Comparison of ENCODE assay signal across 28 cellular contexts in genomic region chr12:128109636-128110035, GRCh38.
"Had no signal": no experiment of that assay in that cellular context is flagged by ENCODE, and none has a peak within 500 bp of the region (broad histone marks: within the 10 kb centered on the region; RNA-seq: fewer than 3 reads in every experiment).

No MANE protein-coding gene starts in this region.

- H3K4me3 Mint-ChIP-seq: stimulated activated effector memory CD8-positive, alpha-beta T cell treated with anti-CD3 and anti-CD28 coated beads, Interleukin-12 subunit alpha, Interleukin-12 subunit beta, amount 100 ng/mL, for 72 hours; stimulated activated memory B cell treated with anti-CD40 and anti-IgM and Interleukin-4, amounts not matched to agents 10 μg/mL and 1 μg/mL and 100 μg/mL, for 72 hours; stimulated activated naive B cell treated with anti-CD40 and anti-IgM and Interleukin-4, amounts not matched to agents 10 μg/mL and 1 μg/mL and 100 μg/mL, for 72 hours; stimulated activated naive CD8-positive, alpha-beta T cell treated with anti-CD3 and anti-CD28 coated beads, Interleukin-15, amount 100 ng/mL, for 72 hours; stimulated activated naive CD8-positive, alpha-beta T cell treated with anti-CD3 and anti-CD28 coated beads, Interleukin-15, Interleukin-2, amounts not matched to agents 100 ng/mL and 50 ng/mL, for 24 hours; type B pancreatic cell had no signal

- H3K27me3 Mint-ChIP-seq: stimulated activated memory B cell treated with anti-CD40 and anti-IgM and Interleukin-4, amounts not matched to agents 10 μg/mL and 1 μg/mL and 100 μg/mL, for 72 hours; stimulated activated naive B cell treated with anti-CD40 and anti-IgM and Interleukin-4, amounts not matched to agents 10 μg/mL and 1 μg/mL and 100 μg/mL, for 72 hours; stimulated activated naive CD8-positive, alpha-beta T cell treated with anti-CD3 and anti-CD28 coated beads, Interleukin-15, amount 100 ng/mL, for 72 hours; stimulated activated naive CD8-positive, alpha-beta T cell treated with anti-CD3 and anti-CD28 coated beads, Interleukin-15, Interleukin-2, amounts not matched to agents 100 ng/mL and 50 ng/mL, for 24 hours had no signal

- ATAC-seq: stimulated activated effector memory CD8-positive, alpha-beta T cell treated with anti-CD3 and anti-CD28 coated beads, Interleukin-12 subunit alpha, Interleukin-12 subunit beta, amount 100 ng/mL, for 72 hours; stimulated activated memory B cell treated with anti-CD40 and anti-IgM and Interleukin-4, amounts not matched to agents 10 μg/mL and 1 μg/mL and 100 μg/mL, for 72 hours; stimulated activated naive B cell treated with anti-CD40 and anti-IgM and Interleukin-4, amounts not matched to agents 10 μg/mL and 1 μg/mL and 100 μg/mL, for 72 hours; stimulated activated naive CD8-positive, alpha-beta T cell treated with anti-CD3 and anti-CD28 coated beads, Interleukin-15, amount 100 ng/mL, for 72 hours; stimulated activated naive CD8-positive, alpha-beta T cell treated with anti-CD3 and anti-CD28 coated beads, Interleukin-15, Interleukin-2, amounts not matched to agents 100 U/mL and 50 U/mL, for 24 hours; upper lobe of right lung had no signal

- H3K4me1 Mint-ChIP-seq: stimulated activated effector memory CD8-positive, alpha-beta T cell treated with anti-CD3 and anti-CD28 coated beads, Interleukin-12 subunit alpha, Interleukin-12 subunit beta, amount 100 ng/mL, for 72 hours; stimulated activated memory B cell treated with anti-CD40 and anti-IgM and Interleukin-4, amounts not matched to agents 10 μg/mL and 1 μg/mL and 100 μg/mL, for 72 hours; stimulated activated naive B cell treated with anti-CD40 and anti-IgM and Interleukin-4, amounts not matched to agents 10 μg/mL and 1 μg/mL and 100 μg/mL, for 72 hours; stimulated activated naive CD8-positive, alpha-beta T cell treated with anti-CD3 and anti-CD28 coated beads, Interleukin-15, amount 100 ng/mL, for 72 hours had no signal

- H3K9me3 ChIP-seq: suprapubic skin, testis, thoracic aorta, thyroid gland, tibial artery, transverse colon, upper lobe of left lung, upper lobe of right lung, uterus, vagina had no signal

- H3K4me1 ChIP-seq: stomach, suprapubic skin, testis, thyroid gland, tibial artery, tibial nerve, transverse colon, upper lobe of left lung, upper lobe of right lung, uterus, vagina had no signal

- H3K27ac Mint-ChIP-seq: stimulated activated effector memory CD8-positive, alpha-beta T cell treated with anti-CD3 and anti-CD28 coated beads, Interleukin-12 subunit alpha, Interleukin-12 subunit beta, amount 100 ng/mL, for 72 hours; stimulated activated memory B cell treated with anti-CD40 and anti-IgM and Interleukin-4, amounts not matched to agents 10 μg/mL and 1 μg/mL and 100 μg/mL, for 72 hours; stimulated activated naive B cell treated with anti-CD40 and anti-IgM and Interleukin-4, amounts not matched to agents 10 μg/mL and 1 μg/mL and 100 μg/mL, for 72 hours; stimulated activated naive CD8-positive, alpha-beta T cell treated with anti-CD3 and anti-CD28 coated beads, Interleukin-15, amount 100 ng/mL, for 72 hours; stimulated activated naive CD8-positive, alpha-beta T cell treated with anti-CD3 and anti-CD28 coated beads, Interleukin-15, Interleukin-2, amounts not matched to agents 100 ng/mL and 50 ng/mL, for 24 hours; type B pancreatic cell had no signal

- H3K36me3 ChIP-seq: stomach, suprapubic skin, thoracic aorta, thyroid gland, tibial artery, tibial nerve, transverse colon, upper lobe of left lung, upper lobe of right lung, uterus, vagina had no signal

- H3K27me3 ChIP-seq: suprapubic skin, testis, thyroid gland, tibial nerve, transverse colon, upper lobe of left lung, upper lobe of right lung, uterus, vagina had no signal

- H3K27ac ChIP-seq: stomach, suprapubic skin, testis, thoracic aorta, thyroid gland, tibial artery, tibial nerve, transverse colon, upper lobe of left lung, upper lobe of right lung, uterus, vagina had no signal

- H3K9me3 Mint-ChIP-seq: type B pancreatic cell had no signal

- H3K36me3 Mint-ChIP-seq: stimulated activated effector memory CD8-positive, alpha-beta T cell treated with anti-CD3 and anti-CD28 coated beads, Interleukin-12 subunit alpha, Interleukin-12 subunit beta, amount 100 ng/mL, for 72 hours; stimulated activated memory B cell treated with anti-CD40 and anti-IgM and Interleukin-4, amounts not matched to agents 10 μg/mL and 1 μg/mL and 100 μg/mL, for 72 hours; stimulated activated naive B cell treated with anti-CD40 and anti-IgM and Interleukin-4, amounts not matched to agents 10 μg/mL and 1 μg/mL and 100 μg/mL, for 72 hours; type B pancreatic cell had no signal

- DNase-seq: stimulated activated CD4-positive, alpha-beta T cell treated with anti-CD3 and anti-CD28 coated beads, Interleukin-2, amount 100 ng/mL, for 48 hours; stimulated activated CD4-positive, alpha-beta T cell treated with anti-CD3 and anti-CD28 coated beads, Interleukin-4, amount 100 ng/mL, for 1 hour; stimulated activated CD4-positive, alpha-beta T cell treated with anti-CD3 and anti-CD28 coated beads, Interleukin-4, amount 100 ng/mL, for 24 hours; stimulated activated CD4-positive, alpha-beta T cell treated with anti-CD3 and anti-CD28 coated beads, Interleukin-4, amount 100 ng/mL, for 4 hours; stimulated activated CD8-positive, alpha-beta memory T cell treated with anti-CD3 and anti-CD28 coated beads, Interleukin-4, amount 100 ng/mL, for 48 hours; stimulated activated naive B cell treated with anti-CD40 and anti-IgM and Interleukin-4, amounts not matched to agents 10 μg/mL and 1 μg/mL and 100 μg/mL, for 72 hours; stimulated activated naive CD4-positive, alpha-beta T cell; stimulated activated naive CD4-positive, alpha-beta T cell treated with Interleukin-2 at 50 U/mL for 16 hours; stimulated activated naive CD8-positive, alpha-beta T cell treated with anti-CD3 and anti-CD28 coated beads, Interleukin-15, amount 100 ng/mL, for 72 hours; stimulated activated naive CD8-positive, alpha-beta T cell treated with anti-CD3 and anti-CD28 coated beads, Interleukin-15, Interleukin-2, amounts not matched to agents 100 U/mL and 50 U/mL, for 24 hours; stomach; substantia nigra; testis; thyroid gland; tibial artery; transverse colon; trophoblast cell; upper lobe of right lung; uterus had no signal

- H3K4me3 ChIP-seq: stomach, suprapubic skin, testis, thoracic aorta, thyroid gland, tibial artery, tibial nerve, transverse colon, upper lobe of left lung, upper lobe of right lung, uterus, vagina had no signal
